ENCODE assay signal across 1 cellular context in genomic region chr2:68790600-68790999, GRCh38.
TF ChIP-seq lines count a peak whose summit lies in the region.

No MANE protein-coding gene starts in this region.

TF ChIP-seq in HepG2, 621 proteins besides CTCF, POLR2A, EP300 and RAD21:
- TF ChIP-seq, protein P1, sequence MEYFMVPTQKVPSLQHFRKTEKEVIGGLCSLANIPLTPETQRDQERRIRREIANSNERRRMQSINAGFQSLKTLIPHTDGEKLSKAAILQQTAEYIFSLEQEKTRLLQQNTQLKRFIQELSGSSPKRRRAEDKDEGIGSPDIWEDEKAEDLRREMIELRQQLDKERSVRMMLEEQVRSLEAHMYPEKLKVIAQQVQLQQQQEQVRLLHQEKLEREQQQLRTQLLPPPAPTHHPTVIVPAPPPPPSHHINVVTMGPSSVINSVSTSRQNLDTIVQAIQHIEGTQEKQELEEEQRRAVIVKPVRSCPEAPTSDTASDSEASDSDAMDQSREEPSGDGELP (IDR thresholded peaks at IDR 0.05; ENCODE audit: borderline replicate concordance, low read depth), result no peak
- TF ChIP-seq NCOA5 (CRISPR knock-in tag; IDR thresholded peaks at IDR 0.05) (no peak), AGO2 (optimal IDR thresholded peaks at IDR 0.05; ENCODE audit: low read depth, low read length) (no peak), KLF6 (CRISPR knock-in tag; IDR thresholded peaks at IDR 0.05) (no peak)
- TF ChIP-seq, protein P2, sequence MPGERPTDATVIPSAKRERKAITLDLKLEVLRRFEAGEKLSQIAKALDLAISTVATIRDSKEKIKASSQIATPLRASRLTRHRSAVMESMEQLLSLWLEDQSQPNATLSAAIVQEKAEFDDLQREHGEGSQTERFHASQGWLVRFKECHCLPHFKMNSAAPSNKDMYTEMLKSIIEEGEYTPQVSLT (CRISPR knock-in tag; IDR thresholded peaks at IDR 0.05; ENCODE audit: borderline replicate concordance, low read depth), result no peak
TF ChIP-seq in HepG2: peak in this region for 0.
